Comparison of ENCODE assay signal across 1 cellular context in the genomic region with DNA sequence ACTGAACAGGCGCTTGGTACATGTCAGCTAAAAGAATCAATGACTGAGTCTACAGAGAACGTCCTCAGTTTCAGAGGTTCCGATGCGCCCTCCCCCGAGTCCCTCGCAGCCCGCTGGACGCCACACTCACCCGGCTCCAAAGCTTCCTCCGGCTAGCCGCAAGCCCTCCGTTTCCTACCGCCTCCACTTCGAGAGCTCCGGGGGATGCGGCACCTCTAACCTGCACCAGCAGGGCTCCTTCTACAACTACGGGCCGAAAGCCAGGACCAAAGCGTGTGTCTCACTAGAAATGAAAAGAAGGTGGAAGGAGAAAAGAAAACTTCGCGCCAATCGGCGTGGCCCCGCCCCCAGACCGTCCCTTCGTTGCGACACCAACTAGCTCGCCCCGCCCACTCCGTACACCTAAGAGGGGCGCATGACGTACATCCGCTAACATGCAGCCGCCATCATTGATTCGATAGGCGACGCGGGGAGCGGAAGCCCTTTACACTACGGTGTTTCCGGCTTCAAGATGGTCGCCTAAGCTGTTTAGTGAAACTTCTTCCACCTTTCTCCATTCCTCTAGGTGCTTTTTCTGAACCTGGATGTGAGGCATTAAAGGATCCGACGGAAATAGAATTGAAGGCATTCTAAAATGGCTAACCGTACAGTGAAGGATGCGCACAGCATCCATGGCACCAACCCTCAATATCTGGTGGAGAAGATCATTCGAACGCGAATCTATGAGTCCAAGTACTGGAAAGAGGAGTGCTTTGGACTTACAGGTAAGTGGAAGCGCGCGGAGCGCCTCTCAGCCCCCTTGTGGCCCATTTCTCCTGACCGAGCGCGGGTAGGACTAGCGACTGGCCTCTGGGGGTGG.
TF ChIP-seq lines count a peak whose summit lies in the region.

TSS of gene ORC1 (minus strand) at position 308 of the 859 bp plus-strand sequence. CDS start 2,200 bp downstream, outside the sequence.
TSS of gene PRPF38A (plus strand) at position 487 of the 859 bp plus-strand sequence. CDS start at position 635, 148 bp downstream.

TF ChIP-seq in K562, 482 proteins besides CTCF, POLR2A, EP300 and RAD21 (continued from another document and continues in another):
- TF ChIP-seq GABPB1 (CRISPR knock-in tag; IDR thresholded peaks at IDR 0.05) (peak; percentile 97), PBX2 (CRISPR knock-in tag; IDR thresholded peaks at IDR 0.05; ENCODE audit: low read depth) (no peak), PBX2 (tag; conservative IDR thresholded peaks at IDR 0.05; ENCODE audit: low read depth) (0 out of 2 replicates have a peak, but pooled peaks have one; percentile 31), SRSF1 (IDR thresholded peaks at IDR 0.05; ENCODE audit: low read depth, low read length) (no peak), POLR2G (IDR thresholded peaks at IDR 0.05; ENCODE audit: low read depth, low read length) (peak; percentile 88), TAF7 (tag; IDR thresholded peaks at IDR 0.05) (peak; percentile 92), BRF1 (IDR thresholded peaks at IDR 0.05; ENCODE audit: borderline replicate concordance, extremely low read depth, insufficient read length) (no peak), RCOR1 (IDR thresholded peaks at IDR 0.05; ENCODE audit: borderline replicate concordance in 1 of 2, low read depth in 2 of 2, low read length in 2 of 2) (0 out of 4 replicates have a peak, but pooled peaks have one; percentile 0 to 6), DACH1 (IDR thresholded peaks at IDR 0.05; ENCODE audit: partially characterized antibody) (peak; percentile 50), SRF (CRISPR knock-in tag; IDR thresholded peaks at IDR 0.05) (peak in 1 of 2 experiments; percentile 72; a peak in 2 of 4 replicates), SPI1 (IDR thresholded peaks at IDR 0.05; ENCODE audit: borderline replicate concordance, low read depth, low read length) (peak; percentile 43; the same call in 1 of the 2 replicates), ZNF830 (CRISPR knock-in tag; IDR thresholded peaks at IDR 0.05) (0 out of 2 replicates have a peak, but pooled peaks have one; percentile 4), ZKSCAN1 (IDR thresholded peaks at IDR 0.05; ENCODE audit: low read depth, low read length) (peak; percentile 51; the same call in 1 of the 2 replicates), PHF8 (IDR thresholded peaks at IDR 0.05; ENCODE audit: borderline replicate concordance, low read length) (peak; percentile 97), HDAC2 (IDR thresholded peaks at IDR 0.05) (peak; percentile 69), KDM4B (IDR thresholded peaks at IDR 0.05; ENCODE audit: borderline replicate concordance in 2 of 2, low read depth in 1 of 2) (peak in 1 of 2 experiments; percentile 89; a peak in 2 of 4 replicates), HNRNPUL1 (IDR thresholded peaks at IDR 0.05; ENCODE audit: low read length) (no peak), ZNF77 (CRISPR knock-in tag; IDR thresholded peaks at IDR 0.05) (no peak), VEZF1 (CRISPR knock-in tag; IDR thresholded peaks at IDR 0.05) (peak; percentile 70), ZFP1 (CRISPR knock-in tag; IDR thresholded peaks at IDR 0.05) (no peak), NR4A1 (CRISPR knock-in tag; IDR thresholded peaks at IDR 0.05) (no peak), NR4A1 (tag; IDR thresholded peaks at IDR 0.05) (0 out of 2 replicates have a peak, but pooled peaks have one; percentile 25), MAFG (tag; conservative IDR thresholded peaks at IDR 0.05) (no peak), SMARCA5 (IDR thresholded peaks at IDR 0.05) (peak; percentile 97), ERF (CRISPR knock-in tag; IDR thresholded peaks at IDR 0.05) (peak; percentile 25; the same call in 1 of the 2 replicates), TCF7 (IDR thresholded peaks at IDR 0.05; ENCODE audit: borderline replicate concordance) (no peak), HINFP (tag; conservative IDR thresholded peaks at IDR 0.05; ENCODE audit: low read depth) (no peak), POLR2AphosphoS2 (IDR thresholded peaks at IDR 0.05; ENCODE audit: low read length) (peak; percentile 83; the same call in 1 of the 2 replicates), NBN (IDR thresholded peaks at IDR 0.05; ENCODE audit: low read depth) (peak; percentile 80), ELF2 (CRISPR knock-in tag; IDR thresholded peaks at IDR 0.05) (peak; percentile 78; the same call in 1 of the 2 replicates), BCOR (IDR thresholded peaks at IDR 0.05) (no peak), SNRNP70 (optimal IDR thresholded peaks at IDR 0.05; ENCODE audit: low read depth, low read length) (no peak), L3MBTL2 (IDR thresholded peaks at IDR 0.05) (peak; percentile 49), YY1 (IDR thresholded peaks at IDR 0.05; ENCODE audit: borderline replicate concordance in 1 of 3, control insufficient read depth in 1 of 3, extremely low read depth in 1 of 3, insufficient read depth in 3 of 3, insufficient read length in 1 of 3, insufficient replicate concordance in 2 of 3, low read depth in 1 of 3, low read length in 2 of 3) (peak; percentile 83 to 96 (median 95)), HDAC8 (tag; IDR thresholded peaks at IDR 0.05) (no peak), SMAD4 (CRISPR knock-in tag; conservative IDR thresholded peaks at IDR 0.05) (peak; percentile 47; the same call in 1 of the 2 replicates), MTA2 (IDR thresholded peaks at IDR 0.05; ENCODE audit: low read depth) (no peak), RB1 (IDR thresholded peaks at IDR 0.05; ENCODE audit: low read depth) (peak; percentile 73; the same call in 1 of the 2 replicates), SREBF2 (CRISPR knock-in tag; IDR thresholded peaks at IDR 0.05) (0 out of 2 replicates have a peak, but pooled peaks have one; percentile 17)
- TF ChIP-seq, protein P1, sequence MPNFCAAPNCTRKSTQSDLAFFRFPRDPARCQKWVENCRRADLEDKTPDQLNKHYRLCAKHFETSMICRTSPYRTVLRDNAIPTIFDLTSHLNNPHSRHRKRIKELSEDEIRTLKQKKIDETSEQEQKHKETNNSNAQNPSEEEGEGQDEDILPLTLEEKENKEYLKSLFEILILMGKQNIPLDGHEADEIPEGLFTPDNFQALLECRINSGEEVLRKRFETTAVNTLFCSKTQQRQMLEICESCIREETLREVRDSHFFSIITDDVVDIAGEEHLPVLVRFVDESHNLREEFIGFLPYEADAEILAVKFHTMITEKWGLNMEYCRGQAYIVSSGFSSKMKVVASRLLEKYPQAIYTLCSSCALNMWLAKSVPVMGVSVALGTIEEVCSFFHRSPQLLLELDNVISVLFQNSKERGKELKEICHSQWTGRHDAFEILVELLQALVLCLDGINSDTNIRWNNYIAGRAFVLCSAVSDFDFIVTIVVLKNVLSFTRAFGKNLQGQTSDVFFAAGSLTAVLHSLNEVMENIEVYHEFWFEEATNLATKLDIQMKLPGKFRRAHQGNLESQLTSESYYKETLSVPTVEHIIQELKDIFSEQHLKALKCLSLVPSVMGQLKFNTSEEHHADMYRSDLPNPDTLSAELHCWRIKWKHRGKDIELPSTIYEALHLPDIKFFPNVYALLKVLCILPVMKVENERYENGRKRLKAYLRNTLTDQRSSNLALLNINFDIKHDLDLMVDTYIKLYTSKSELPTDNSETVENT (CRISPR knock-in tag; IDR thresholded peaks at IDR 0.05): peak; percentile 46; the same call in 1 of the 2 replicates
- TF ChIP-seq, protein P2, sequence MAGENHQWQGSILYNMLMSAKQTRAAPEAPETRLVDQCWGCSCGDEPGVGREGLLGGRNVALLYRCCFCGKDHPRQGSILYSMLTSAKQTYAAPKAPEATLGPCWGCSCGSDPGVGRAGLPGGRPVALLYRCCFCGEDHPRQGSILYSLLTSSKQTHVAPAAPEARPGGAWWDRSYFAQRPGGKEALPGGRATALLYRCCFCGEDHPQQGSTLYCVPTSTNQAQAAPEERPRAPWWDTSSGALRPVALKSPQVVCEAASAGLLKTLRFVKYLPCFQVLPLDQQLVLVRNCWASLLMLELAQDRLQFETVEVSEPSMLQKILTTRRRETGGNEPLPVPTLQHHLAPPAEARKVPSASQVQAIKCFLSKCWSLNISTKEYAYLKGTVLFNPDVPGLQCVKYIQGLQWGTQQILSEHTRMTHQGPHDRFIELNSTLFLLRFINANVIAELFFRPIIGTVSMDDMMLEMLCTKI (IDR thresholded peaks at IDR 0.05; ENCODE audit: partially characterized antibody): no peak
- TF ChIP-seq, protein P3, sequence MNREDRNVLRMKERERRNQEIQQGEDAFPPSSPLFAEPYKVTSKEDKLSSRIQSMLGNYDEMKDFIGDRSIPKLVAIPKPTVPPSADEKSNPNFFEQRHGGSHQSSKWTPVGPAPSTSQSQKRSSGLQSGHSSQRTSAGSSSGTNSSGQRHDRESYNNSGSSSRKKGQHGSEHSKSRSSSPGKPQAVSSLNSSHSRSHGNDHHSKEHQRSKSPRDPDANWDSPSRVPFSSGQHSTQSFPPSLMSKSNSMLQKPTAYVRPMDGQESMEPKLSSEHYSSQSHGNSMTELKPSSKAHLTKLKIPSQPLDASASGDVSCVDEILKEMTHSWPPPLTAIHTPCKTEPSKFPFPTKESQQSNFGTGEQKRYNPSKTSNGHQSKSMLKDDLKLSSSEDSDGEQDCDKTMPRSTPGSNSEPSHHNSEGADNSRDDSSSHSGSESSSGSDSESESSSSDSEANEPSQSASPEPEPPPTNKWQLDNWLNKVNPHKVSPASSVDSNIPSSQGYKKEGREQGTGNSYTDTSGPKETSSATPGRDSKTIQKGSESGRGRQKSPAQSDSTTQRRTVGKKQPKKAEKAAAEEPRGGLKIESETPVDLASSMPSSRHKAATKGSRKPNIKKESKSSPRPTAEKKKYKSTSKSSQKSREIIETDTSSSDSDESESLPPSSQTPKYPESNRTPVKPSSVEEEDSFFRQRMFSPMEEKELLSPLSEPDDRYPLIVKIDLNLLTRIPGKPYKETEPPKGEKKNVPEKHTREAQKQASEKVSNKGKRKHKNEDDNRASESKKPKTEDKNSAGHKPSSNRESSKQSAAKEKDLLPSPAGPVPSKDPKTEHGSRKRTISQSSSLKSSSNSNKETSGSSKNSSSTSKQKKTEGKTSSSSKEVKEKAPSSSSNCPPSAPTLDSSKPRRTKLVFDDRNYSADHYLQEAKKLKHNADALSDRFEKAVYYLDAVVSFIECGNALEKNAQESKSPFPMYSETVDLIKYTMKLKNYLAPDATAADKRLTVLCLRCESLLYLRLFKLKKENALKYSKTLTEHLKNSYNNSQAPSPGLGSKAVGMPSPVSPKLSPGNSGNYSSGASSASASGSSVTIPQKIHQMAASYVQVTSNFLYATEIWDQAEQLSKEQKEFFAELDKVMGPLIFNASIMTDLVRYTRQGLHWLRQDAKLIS (CRISPR knock-in tag; IDR thresholded peaks at IDR 0.05): peak; percentile 19; the same call in 1 of the 2 replicates
- TF ChIP-seq, protein P4, sequence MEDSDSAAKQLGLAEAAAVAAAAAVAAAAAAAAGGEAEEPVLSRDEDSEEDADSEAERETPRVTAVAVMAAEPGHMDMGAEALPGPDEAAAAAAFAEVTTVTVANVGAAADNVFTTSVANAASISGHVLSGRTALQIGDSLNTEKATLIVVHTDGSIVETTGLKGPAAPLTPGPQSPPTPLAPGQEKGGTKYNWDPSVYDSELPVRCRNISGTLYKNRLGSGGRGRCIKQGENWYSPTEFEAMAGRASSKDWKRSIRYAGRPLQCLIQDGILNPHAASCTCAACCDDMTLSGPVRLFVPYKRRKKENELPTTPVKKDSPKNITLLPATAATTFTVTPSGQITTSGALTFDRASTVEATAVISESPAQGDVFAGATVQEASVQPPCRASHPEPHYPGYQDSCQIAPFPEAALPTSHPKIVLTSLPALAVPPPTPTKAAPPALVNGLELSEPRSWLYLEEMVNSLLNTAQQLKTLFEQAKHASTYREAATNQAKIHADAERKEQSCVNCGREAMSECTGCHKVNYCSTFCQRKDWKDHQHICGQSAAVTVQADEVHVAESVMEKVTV (CRISPR knock-in tag; IDR thresholded peaks at IDR 0.05): no peak
- TF ChIP-seq, protein P5, sequence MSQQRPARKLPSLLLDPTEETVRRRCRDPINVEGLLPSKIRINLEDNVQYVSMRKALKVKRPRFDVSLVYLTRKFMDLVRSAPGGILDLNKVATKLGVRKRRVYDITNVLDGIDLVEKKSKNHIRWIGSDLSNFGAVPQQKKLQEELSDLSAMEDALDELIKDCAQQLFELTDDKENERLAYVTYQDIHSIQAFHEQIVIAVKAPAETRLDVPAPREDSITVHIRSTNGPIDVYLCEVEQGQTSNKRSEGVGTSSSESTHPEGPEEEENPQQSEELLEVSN (IDR thresholded peaks at IDR 0.05; ENCODE audit: borderline replicate concordance in 1 of 2, extremely low read depth in 1 of 2, insufficient read depth in 1 of 2, insufficient read length in 1 of 2, low read depth in 1 of 2, low read length in 1 of 2, poor library complexity in 1 of 2, severe bottlenecking in 1 of 2): peak in 1 of 2 experiments; percentile 12
